ENCODE assay signal across 20 cellular contexts in genomic region chr15:64861960-64862359, GRCh38. TPM values are rescaled to one million over a fixed set of nuclear protein-coding genes. Genes with fewer than 3 reads are reported as not detected.
DNase-seq lines count a peak whose midpoint lies in the region; ATAC-seq and TF ChIP-seq lines count a peak whose summit lies in the region.
"Had no signal": no experiment of that assay in that cellular context is flagged by ENCODE, and none has a peak within 500 bp of the region (broad histone marks: within the 10 kb centered on the region; RNA-seq: fewer than 3 reads in every experiment).

No MANE protein-coding gene starts in this region.

- H3K9me3 ChIP-seq in BLaER1 treated with 17β-estradiol and CSF1 and Interleukin-3, amounts not matched to agents 10 nM and 100 nM (replicated peaks in 1 of 11) = no peaks in the 10 kb centered on the region
- H3K9me3 ChIP-seq in HUES48 (ENCODE audit: control insufficient read depth, insufficient read depth, low read length) = no peaks in the 10 kb centered on the region
- no peaks in the 10 kb centered on the region for H3K9me3 ChIP-seq in esophagus muscularis mucosa
- H3K9me3 ChIP-seq: Caco-2 had no signal

- no peaks in the 10 kb centered on the region for H3K27me3 ChIP-seq in BLaER1 treated with 17β-estradiol and CSF1 and Interleukin-3, amounts not matched to agents 10 nM and 100 nM
- no peaks in the 10 kb centered on the region for H3K27me3 ChIP-seq in HUES48 (ENCODE audit: control insufficient read depth, insufficient read depth, low read length)
- H3K27me3 ChIP-seq in esophagus muscularis mucosa = no peaks in the 10 kb centered on the region
- H3K27me3 ChIP-seq: cardiac muscle cell had no signal

- H4K20me1 ChIP-seq in BLaER1 treated with 17β-estradiol and CSF1 and Interleukin-3, amounts not matched to agents 10 nM and 100 nM = peaks cover 41 to 100% (median 98%) of the 10 kb centered on the region in 11 experiments

- peak overlapping the region; percentile 59 to 100 (median 92) for H3K4me2 ChIP-seq in BLaER1 treated with 17β-estradiol and CSF1 and Interleukin-3, amounts not matched to agents 10 nM and 100 nM

- WGBS in esophagus muscularis mucosa = 87% methylated on average over 4 of the region's 4 CpGs

- H3K4me1 ChIP-seq in BLaER1 treated with 17β-estradiol and CSF1 and Interleukin-3, amounts not matched to agents 10 nM and 100 nM = peaks cover 80 to 100% (median 89%) of the 10 kb centered on the region in 10 experiments
- H3K4me1 ChIP-seq in HUES48 (ENCODE audit: control insufficient read depth, insufficient read depth, low read length) (peaks cover 26% of the 10 kb centered on the region), esophagus muscularis mucosa (peaks cover 35 to 88% (median 86%) of the 10 kb centered on the region in 4 donors)

- intact Hi-C loops in esophagus muscularis mucosa (cut with DNase I) = no loop called here

- H3K27ac ChIP-seq in BLaER1 treated with 17β-estradiol and CSF1 and Interleukin-3, amounts not matched to agents 10 nM and 100 nM = 0 out of 22 replicates have a peak overlapping the region, but pooled peaks of 2 of the 11 experiments have one; percentile 1 to 23
- peak overlapping the region; percentile 17 for H3K27ac ChIP-seq in HUES48 (ENCODE audit: low read depth, low read length)
- H3K27ac ChIP-seq in esophagus muscularis mucosa (replicated peaks in 1 of 4) = peak overlapping the region; percentile 32 to 98 (median 70)
- H3K27ac ChIP-seq: cardiac muscle cell had no signal

- H3K4me1 Mint-ChIP-seq in osteocyte (ENCODE audit: unreplicated experiment) = peaks cover 52% of the 10 kb centered on the region

- no peak for TF ChIP-seq EP300 in esophagus muscularis mucosa (IDR thresholded peaks at IDR 0.05)

- peak overlapping the region; percentile 31 for H3K27ac Mint-ChIP-seq in osteocyte (ENCODE audit: unreplicated experiment)
- H3K27ac Mint-ChIP-seq: mesothelial cell of epicardium, T-helper 17 cell had no signal

- ATAC-seq in HG02852 (IDR thresholded peaks at IDR 0.05; ENCODE audit: unreplicated experiment) = no peak
- no peak for ATAC-seq in GM18498 (IDR thresholded peaks at IDR 0.05; ENCODE audit: unreplicated experiment)
- ATAC-seq: HepG2, left cardiac atrium, T-helper 17 cell had no signal

- TF ChIP-seq POLR2A in esophagus muscularis mucosa (IDR thresholded peaks at IDR 0.05; ENCODE audit: low read depth) = no peak

- H3K36me3 Mint-ChIP-seq in osteocyte (ENCODE audit: unreplicated experiment) = peaks cover 20% of the 10 kb centered on the region
- H3K36me3 Mint-ChIP-seq: mesothelial cell of epicardium had no signal

- no peak overlapping the region for H3K4me3 Mint-ChIP-seq in osteocyte (ENCODE audit: unreplicated experiment)
- H3K4me3 Mint-ChIP-seq: mesothelial cell of epicardium, T-helper 17 cell had no signal

- no peaks in the 10 kb centered on the region for H3K9me3 Mint-ChIP-seq in osteocyte (ENCODE audit: unreplicated experiment)
- H3K9me3 Mint-ChIP-seq: mesothelial cell of epicardium had no signal

- H3K9ac ChIP-seq in BLaER1 treated with 17β-estradiol and CSF1 and Interleukin-3, amounts not matched to agents 10 nM and 100 nM = peak overlapping the region in 3 of 11 experiments; percentile 24 to 72 (median 58); a peak in 6 of 22 replicates
- no peak overlapping the region for H3K9ac ChIP-seq in HUES48 (ENCODE audit: low read depth, low read length)

- H3K36me3 ChIP-seq in BLaER1 treated with 17β-estradiol and CSF1 and Interleukin-3, amounts not matched to agents 10 nM and 100 nM = peaks cover 30 to 100% (median 93%) of the 10 kb centered on the region in 11 experiments
- H3K36me3 ChIP-seq in HUES48 (ENCODE audit: control insufficient read depth, insufficient read depth, low read length) (peaks cover 46% of the 10 kb centered on the region), esophagus muscularis mucosa (peaks cover 11 to 86% (median 64%) of the 10 kb centered on the region in 4 donors)
- H3K36me3 ChIP-seq: cardiac muscle cell had no signal

- no peak for DNase-seq in esophagus muscularis mucosa (ENCODE audit: extremely low spot score)
- DNase-seq in osteocyte (ENCODE audit: extremely low spot score, unreplicated experiment) = no peak
- DNase-seq in NOMO-1 treated with DMSO at 0.1 percent for 48 hours (lab: John Stamatoyannopoulos, UW; ENCODE audit: unreplicated experiment) = no peak
- DNase-seq: activated CD4-positive, CD25-positive, alpha-beta regulatory T cell; activated effector memory CD4-positive, alpha-beta T cell treated with Interleukin-2 at 50 U/mL for 16 hours; amygdala; Caco-2; left cardiac atrium; NCI-H1694; NCI-H748 treated with DMSO at 0.1 percent for 48 hours; OCI-M1; SIG-M5; T-helper 17 cell had no signal

- H3K27me3 Mint-ChIP-seq in osteocyte (ENCODE audit: unreplicated experiment) = no peaks in the 10 kb centered on the region
- H3K27me3 Mint-ChIP-seq: T-helper 17 cell had no signal

- H3K4me3 ChIP-seq in BLaER1 treated with 17β-estradiol and CSF1 and Interleukin-3, amounts not matched to agents 10 nM and 100 nM = no peak overlapping the region
- no peak overlapping the region for H3K4me3 ChIP-seq in HUES48 (ENCODE audit: low read depth, low read length)
- no peak overlapping the region for H3K4me3 ChIP-seq in esophagus muscularis mucosa
- H3K4me3 ChIP-seq: cardiac muscle cell had no signal

- TF ChIP-seq CTCF in esophagus muscularis mucosa (IDR thresholded peaks at IDR 0.05) (no peak), osteocyte (IDR thresholded peaks at IDR 0.05) (no peak)

RNA-seq across cellular contexts. Expression of gene PLEKHO2, which starts 20.2 kb away (rescaled TPM):
- total RNA-seq in esophagus muscularis mucosa = 100 to 1,000 TPM in 1 of 4 donors, 10 to 100 TPM in 3; 41.5 to 103 (median 51.2) TPM
- total RNA-seq in osteocyte = 24.5 and 24.7 TPM in 2 replicates

RNA-seq across cellular contexts. Expression of gene PIF1, which starts 36.5 kb away (rescaled TPM):
- total RNA-seq in esophagus muscularis mucosa (1 to 10 TPM in 3 of 4 donors, under 1 TPM in 1; 0.78 to 4.4 (median 2.0) TPM), osteocyte (4.2 and 4.8 TPM in 2 replicates)

RNA-seq across cellular contexts. Expression of gene ANKDD1A, which starts 49.7 kb away (rescaled TPM):
- total RNA-seq in esophagus muscularis mucosa (10 to 100 TPM in 3 of 4 donors, 1 to 10 TPM in 1; 10.0 to 14.7 (median 11.0) TPM), osteocyte (4.6 and 5.7 TPM in 2 replicates)
